In the genomic region with DNA sequence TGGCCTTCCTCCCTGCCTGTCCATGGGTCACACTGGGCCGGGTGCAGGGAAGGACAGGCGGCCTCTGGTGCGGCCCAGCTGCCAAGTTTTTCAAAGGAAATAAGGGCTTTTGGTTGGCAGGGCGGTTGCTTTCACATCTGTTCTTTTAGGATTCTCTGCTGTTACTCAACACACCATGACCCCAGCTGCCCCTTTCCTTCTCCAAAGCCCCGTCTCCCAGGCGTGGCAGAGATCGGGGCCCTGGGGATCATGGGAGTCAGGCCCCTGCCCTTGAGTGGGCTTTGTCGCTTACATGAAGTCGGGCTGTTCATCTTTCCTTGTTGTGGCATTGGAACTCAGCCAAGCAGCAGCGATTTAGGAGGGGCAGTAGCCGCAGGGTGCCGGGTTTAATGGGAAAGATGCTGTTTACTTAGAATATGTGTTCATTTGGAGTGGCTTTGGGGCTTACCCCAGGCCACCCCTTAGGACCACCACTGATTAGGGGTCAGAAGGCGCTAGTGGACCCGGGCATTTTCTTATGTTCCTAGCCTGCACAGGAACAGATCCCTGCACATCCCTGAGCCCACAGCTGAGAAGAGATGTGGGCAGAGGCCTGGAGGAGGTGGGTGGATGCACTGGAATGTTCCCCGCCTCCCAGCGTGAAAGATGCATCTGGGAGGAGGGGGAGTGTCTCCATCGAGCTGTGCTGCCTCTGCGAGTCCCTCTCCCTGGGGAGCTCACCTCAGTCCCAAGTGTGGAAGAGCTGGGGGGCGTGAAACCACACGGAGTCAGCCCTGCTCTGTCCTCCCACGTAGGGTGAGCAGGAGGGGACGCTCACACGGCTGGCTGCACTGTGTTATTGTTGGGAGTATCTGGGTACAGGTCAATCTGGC, we compare ENCODE assay signal across 9 cellular contexts. TPM values are rescaled to one million over a fixed set of nuclear protein-coding genes. Genes with fewer than 3 reads are reported as not detected.
DNase-seq lines count a peak whose midpoint lies in the region; ATAC-seq and TF ChIP-seq lines count a peak whose summit lies in the region.
"Had no signal": no experiment of that assay in that cellular context is flagged by ENCODE, and none has a peak within 500 bp of the region (broad histone marks: within the 10 kb centered on the region; RNA-seq: fewer than 3 reads in every experiment).

No MANE protein-coding gene starts in this region.

- H3K9me3 ChIP-seq in lower lobe of right lung, result no peaks in the 10 kb centered on the region

- intact Hi-C loops in lower lobe of right lung (cut with DNase I), result no loop called here
- intact Hi-C loops in activated naive CD4-positive, alpha-beta T cell treated with anti-CD3 and anti-CD28 coated beads for 36 hours (cut with micrococcal nuclease), result no loop called here

- TF ChIP-seq CTCF in lower lobe of right lung (IDR thresholded peaks at IDR 0.05), result no peak

- H3K4me1 ChIP-seq in lower lobe of right lung, result peaks cover 31% of the 10 kb centered on the region

- peaks cover 31% of the 10 kb centered on the region for H3K4me1 Mint-ChIP-seq in activated CD8-positive, alpha-beta memory T cell treated with anti-CD3 and anti-CD28 coated beads, Interleukin-2, amount 10 ng/mL, durations not matched to agents 7 days and 5 days
- peaks cover 22% of the 10 kb centered on the region for H3K4me1 Mint-ChIP-seq in activated naive CD4-positive, alpha-beta T cell treated with anti-CD3 and anti-CD28 coated beads for 36 hours (ENCODE audit: low read depth)

- H3K27me3 ChIP-seq in lower lobe of right lung (ENCODE audit: low read depth), result no peaks in the 10 kb centered on the region

- no peaks in the 10 kb centered on the region for H3K36me3 ChIP-seq in lower lobe of right lung

- CTCF ChIA-PET in activated CD8-positive, alpha-beta memory T cell treated with anti-CD3 and anti-CD28 coated beads, Interleukin-2, amount 10 ng/mL, durations not matched to agents 7 days and 5 days (lab: Charles Lee), result interaction anchor here (1.0 to 1.8 kb wide), 3 partner anchors 12 to 234 kb away, joined by 3 to 6 read pairs (median 3); partner anchors contain the start of gene CNEP1R1
- CTCF ChIA-PET in activated naive CD4-positive, alpha-beta T cell treated with anti-CD3 and anti-CD28 coated beads for 36 hours (lab: Charles Lee), result interaction anchor here (1.6 kb wide), 1 partner anchor 96 kb away, joined by 4 read pairs; no protein-coding TSS in a partner anchor

- no peak overlapping the region for H3K4me3 Mint-ChIP-seq in activated CD8-positive, alpha-beta memory T cell treated with anti-CD3 and anti-CD28 coated beads, Interleukin-2, amount 10 ng/mL, durations not matched to agents 7 days and 5 days
- no peak overlapping the region for H3K4me3 Mint-ChIP-seq in activated naive CD4-positive, alpha-beta T cell treated with anti-CD3 and anti-CD28 coated beads for 36 hours
- H3K4me3 Mint-ChIP-seq: activated naive CD4-positive, alpha-beta T cell treated with anti-CD3 and anti-CD28 coated beads, Interleukin-2, amount 50 U/mL, for 24 hours had no signal

- peak overlapping the region; percentile 3 for H3K4me3 ChIP-seq in lower lobe of right lung

- H3K27ac Mint-ChIP-seq in activated CD8-positive, alpha-beta memory T cell treated with anti-CD3 and anti-CD28 coated beads, Interleukin-2, amount 10 ng/mL, durations not matched to agents 7 days and 5 days, result no peak overlapping the region
- H3K27ac Mint-ChIP-seq in activated naive CD4-positive, alpha-beta T cell treated with anti-CD3 and anti-CD28 coated beads for 36 hours, result no peak overlapping the region
- H3K27ac Mint-ChIP-seq: activated naive CD4-positive, alpha-beta T cell treated with anti-CD3 and anti-CD28 coated beads, Interleukin-2, amount 50 U/mL, for 24 hours had no signal

- H3K36me3 Mint-ChIP-seq in activated CD8-positive, alpha-beta memory T cell treated with anti-CD3 and anti-CD28 coated beads, Interleukin-2, amount 10 ng/mL, durations not matched to agents 7 days and 5 days, result peaks cover 4% of the 10 kb centered on the region
- no peaks in the 10 kb centered on the region for H3K36me3 Mint-ChIP-seq in activated naive CD4-positive, alpha-beta T cell treated with anti-CD3 and anti-CD28 coated beads for 36 hours (ENCODE audit: low read depth)
- H3K36me3 Mint-ChIP-seq: activated naive CD4-positive, alpha-beta T cell treated with anti-CD3 and anti-CD28 coated beads, Interleukin-2, amount 50 U/mL, for 24 hours had no signal

- H3K9me3 Mint-ChIP-seq in activated CD8-positive, alpha-beta memory T cell treated with anti-CD3 and anti-CD28 coated beads, Interleukin-2, amount 10 ng/mL, durations not matched to agents 7 days and 5 days (ENCODE audit: low read depth), result no peaks in the 10 kb centered on the region
- peaks cover 2% of the 10 kb centered on the region for H3K9me3 Mint-ChIP-seq in activated naive CD4-positive, alpha-beta T cell treated with anti-CD3 and anti-CD28 coated beads for 36 hours
- H3K9me3 Mint-ChIP-seq: activated naive CD4-positive, alpha-beta T cell treated with anti-CD3 and anti-CD28 coated beads, Interleukin-2, amount 50 U/mL, for 24 hours had no signal

- DNase-seq in activated CD8-positive, alpha-beta memory T cell treated with anti-CD3 and anti-CD28 coated beads, Interleukin-2, amount 10 ng/mL, durations not matched to agents 7 days and 5 days, result peak; percentile 35
- no peak for DNase-seq in activated CD8-positive, alpha-beta memory T cell treated with anti-CD3 and anti-CD28 coated beads for 24 hours
- DNase-seq in astrocyte of the hippocampus (ENCODE audit: low read depth, low spot score) (peak; percentile 55), lower lobe of right lung (no peak), superior temporal gyrus (ENCODE audit: extremely low spot score) (no peak), NOMO-1 treated with DMSO at 0.1 percent for 48 hours (lab: John Stamatoyannopoulos, UW; ENCODE audit: unreplicated experiment) (no peak)
- no peak for DNase-seq in activated naive CD4-positive, alpha-beta T cell treated with anti-CD3 and anti-CD28 coated beads for 36 hours

- peak overlapping the region; percentile 28 for H3K27ac ChIP-seq in lower lobe of right lung

- ATAC-seq in activated CD8-positive, alpha-beta memory T cell treated with anti-CD3 and anti-CD28 coated beads, Interleukin-2, amount 10 ng/mL, durations not matched to agents 7 days and 5 days, result no peak
- ATAC-seq in lower lobe of right lung, result peak; percentile 43 to 52
- ATAC-seq in GM18517 (IDR thresholded peaks at IDR 0.05; ENCODE audit: unreplicated experiment), result no peak

- H3K27me3 Mint-ChIP-seq in activated CD8-positive, alpha-beta memory T cell treated with anti-CD3 and anti-CD28 coated beads, Interleukin-2, amount 10 ng/mL, durations not matched to agents 7 days and 5 days, result peaks cover 5% of the 10 kb centered on the region
- H3K27me3 Mint-ChIP-seq in activated naive CD4-positive, alpha-beta T cell treated with anti-CD3 and anti-CD28 coated beads for 36 hours (ENCODE audit: low read depth), result peaks cover 3% of the 10 kb centered on the region
- H3K27me3 Mint-ChIP-seq: activated naive CD4-positive, alpha-beta T cell treated with anti-CD3 and anti-CD28 coated beads, Interleukin-2, amount 50 U/mL, for 24 hours had no signal

RNA-seq across cellular contexts. Expression of gene ADCY7, which starts 6.8 kb away (rescaled TPM):
- total RNA-seq in activated CD8-positive, alpha-beta memory T cell treated with anti-CD3 and anti-CD28 coated beads, Interleukin-2, amount 10 ng/mL, durations not matched to agents 7 days and 5 days, result 100 to 1,000 TPM; 131 to 232 TPM
- total RNA-seq in lower lobe of right lung, result 115 TPM
- total RNA-seq in activated naive CD4-positive, alpha-beta T cell treated with anti-CD3 and anti-CD28 coated beads for 36 hours, result 10 to 100 TPM; 73.4 to 89.6 TPM

Comparison
In these comparisons a context has a peak if more than half of its experiments do, and no peak if none do; other contexts are left out.
1. DNase-seq: peak in activated CD8-positive, alpha-beta memory T cell treated with anti-CD3 and anti-CD28 coated beads, Interleukin-2, amount 10 ng/mL, durations not matched to agents 7 days and 5 days (single experiment) and astrocyte of the hippocampus (single experiment); none in activated CD8-positive, alpha-beta memory T cell treated with anti-CD3 and anti-CD28 coated beads for 24 hours (single experiment), lower lobe of right lung (single experiment), superior temporal gyrus (single experiment), NOMO-1 treated with DMSO at 0.1 percent for 48 hours (single experiment) and activated naive CD4-positive, alpha-beta T cell treated with anti-CD3 and anti-CD28 coated beads for 36 hours (single experiment).
2. ATAC-seq: peak in lower lobe of right lung (2 of 2); none in activated CD8-positive, alpha-beta memory T cell treated with anti-CD3 and anti-CD28 coated beads, Interleukin-2, amount 10 ng/mL, durations not matched to agents 7 days and 5 days (single experiment) and GM18517 (single experiment).